18 cellular contexts compared by ENCODE assay signal in the genomic region with DNA sequence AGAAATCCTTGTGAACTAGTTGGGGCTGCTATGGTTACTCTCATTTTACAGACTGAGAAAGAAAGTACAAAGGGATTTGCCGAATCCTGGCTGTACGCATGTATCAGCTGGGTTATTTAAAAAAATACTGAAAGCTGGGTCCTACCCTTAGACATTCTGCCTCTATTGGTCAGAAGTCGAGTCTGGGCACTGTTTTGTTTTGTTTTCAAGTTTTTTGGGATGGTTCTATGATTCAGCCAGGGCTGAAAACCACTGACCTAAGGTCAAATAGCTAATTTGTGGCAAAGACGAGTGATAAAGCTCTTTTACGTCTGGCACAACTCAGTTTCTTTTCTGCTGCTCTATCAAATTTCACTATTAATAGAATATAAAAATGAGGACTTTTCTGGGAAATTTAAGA. TPM values are rescaled to one million over a fixed set of nuclear protein-coding genes. Genes with fewer than 3 reads are reported as not detected.
DNase-seq lines count a peak whose midpoint lies in the region; ATAC-seq lines count a peak whose summit lies in the region.
"Had no signal": no experiment of that assay in that cellular context is flagged by ENCODE, and none has a peak within 500 bp of the region (broad histone marks: within the 10 kb centered on the region; RNA-seq: fewer than 3 reads in every experiment).

No MANE protein-coding gene starts in this region.

- H3K27me3 Mint-ChIP-seq in activated T-helper 17 cell treated with anti-CD3 and anti-CD28 coated beads, Interleukin-2, amount 50 U/mL, for 72 hours, result peaks cover 4% of the 10 kb centered on the region

- peak overlapping the region; percentile 34 for H3K4me2 ChIP-seq in mesenchymal stem cell (ENCODE audit: low read length, poor library complexity, severe bottlenecking)
- H3K4me2 ChIP-seq: neural progenitor cell had no signal

- no peak overlapping the region for H3K14ac ChIP-seq in mesenchymal stem cell (ENCODE audit: low read length in 2 of 2)

- H3K9ac ChIP-seq in mesenchymal stem cell (ENCODE audit: low read length), result no peak overlapping the region
- H3K9ac ChIP-seq: neural progenitor cell had no signal

- H2BK12ac ChIP-seq in mesenchymal stem cell (ENCODE audit: low read length in 2 of 2), result no peak overlapping the region

- H3K27ac ChIP-seq in ACC112 (ENCODE audit: low read depth, low read length) (no peak overlapping the region), mesenchymal stem cell (ENCODE audit: low read length, poor library complexity, severe bottlenecking) (no peak overlapping the region)
- H3K27ac ChIP-seq: epithelial cell of prostate, neural progenitor cell had no signal

- H2AK5ac ChIP-seq in mesenchymal stem cell (ENCODE audit: low read length, severe bottlenecking), result no peak overlapping the region

- H3K27ac Mint-ChIP-seq in activated T-helper 17 cell treated with anti-CD3 and anti-CD28 coated beads, Interleukin-2, amount 50 U/mL, for 72 hours, result no peak overlapping the region
- H3K27ac Mint-ChIP-seq: activated T-helper 1 cell treated with anti-CD3 and anti-CD28 coated beads, Interleukin-12 subunit alpha, Interleukin-12 subunit beta, Interleukin-2, Interleukin-4 antibody, amounts not matched to agents 30 ng/mL and 10 ng/mL and 1 ng/mL, durations not matched to agents 14 hours and 24 hours and 36 hours; neural progenitor cell; WTC11 had no signal

- no peak overlapping the region for H4K91ac ChIP-seq in mesenchymal stem cell (ENCODE audit: low read length)

- H3K4ac ChIP-seq in mesenchymal stem cell (ENCODE audit: low read depth in 1 of 2, low read length in 2 of 2), result no peak overlapping the region

- peak overlapping the region; percentile 37 for H3K4me3 ChIP-seq in ACC112 (ENCODE audit: low read depth, low read length)
- H3K4me3 ChIP-seq in mesenchymal stem cell (ENCODE audit: insufficient read depth in 1 of 2, low read depth in 1 of 2, low read length in 2 of 2), result no peak overlapping the region
- H3K4me3 ChIP-seq: neural progenitor cell had no signal

- 63% methylated on average over 3 of the region's 5 CpGs for WGBS in mesenchymal stem cell

- H3K9me3 ChIP-seq in mesenchymal stem cell (ENCODE audit: control insufficient read depth, low read length), result no peaks in the 10 kb centered on the region

- no peak overlapping the region for H2BK5ac ChIP-seq in mesenchymal stem cell (ENCODE audit: low read depth, low read length, poor library complexity, severe bottlenecking)

- no peaks in the 10 kb centered on the region for H3K4me1 Mint-ChIP-seq in activated T-helper 17 cell treated with anti-CD3 and anti-CD28 coated beads, Interleukin-2, amount 50 U/mL, for 72 hours

- no peaks in the 10 kb centered on the region for H3K27me3 ChIP-seq in ACC112 (ENCODE audit: insufficient read depth, low read length)
- no peaks in the 10 kb centered on the region for H3K27me3 ChIP-seq in mesenchymal stem cell (ENCODE audit: control insufficient read depth in 1 of 2, insufficient read depth in 1 of 2, low read length in 2 of 2)

- peaks cover 19% of the 10 kb centered on the region for H3K4me1 ChIP-seq in ACC112 (ENCODE audit: control insufficient read depth, insufficient read depth, low read length, unreplicated experiment)
- H3K4me1 ChIP-seq in mesenchymal stem cell (ENCODE audit: control insufficient read depth, insufficient read depth, low read depth, low read length), result peaks cover 2% of the 10 kb centered on the region

- H2AFZ ChIP-seq in ACC112 (ENCODE audit: low read length, unreplicated experiment), result peak overlapping the region; percentile 49
- no peak overlapping the region for H2AFZ ChIP-seq in mesenchymal stem cell (ENCODE audit: low read depth, low read length)

- H3K36me3 ChIP-seq in ACC112 (ENCODE audit: insufficient read depth, low read length), result no peaks in the 10 kb centered on the region
- H3K36me3 ChIP-seq in mesenchymal stem cell (ENCODE audit: control insufficient read depth in 1 of 2, insufficient read depth in 2 of 2, low read depth in 1 of 2, low read length in 2 of 2), result no peaks in the 10 kb centered on the region
- H3K36me3 ChIP-seq: neural progenitor cell had no signal

- no peak overlapping the region for H4K8ac ChIP-seq in mesenchymal stem cell (ENCODE audit: low read length)

- H3K9me3 Mint-ChIP-seq in activated T-helper 17 cell treated with anti-CD3 and anti-CD28 coated beads, Interleukin-2, amount 50 U/mL, for 72 hours, result no peaks in the 10 kb centered on the region
- H3K9me3 Mint-ChIP-seq: activated T-helper 1 cell treated with anti-CD3 and anti-CD28 coated beads, Interleukin-12 subunit alpha, Interleukin-12 subunit beta, Interleukin-2, Interleukin-4 antibody, amounts not matched to agents 30 ng/mL and 10 ng/mL and 1 ng/mL, durations not matched to agents 14 hours and 24 hours and 36 hours; neural progenitor cell; WTC11 had no signal

- H3K4me3 Mint-ChIP-seq in activated T-helper 17 cell treated with anti-CD3 and anti-CD28 coated beads, Interleukin-2, amount 50 U/mL, for 72 hours, result no peak overlapping the region
- H3K4me3 Mint-ChIP-seq: activated T-helper 1 cell treated with anti-CD3 and anti-CD28 coated beads, Interleukin-12 subunit alpha, Interleukin-12 subunit beta, Interleukin-2, Interleukin-4 antibody, amounts not matched to agents 30 ng/mL and 10 ng/mL and 1 ng/mL, durations not matched to agents 14 hours and 24 hours and 36 hours; neural progenitor cell; WTC11 had no signal

- peak; percentile 31 for DNase-seq in HCEC 1CT
- DNase-seq in astrocyte of the hippocampus (ENCODE audit: low read depth, low spot score), result peak; percentile 54
- DNase-seq in mesenchymal stem cell, result peak; percentile 10
- DNase-seq in anterior cingulate cortex (lab: John Stamatoyannopoulos, UW), result no peak
- DNase-seq: activated CD8-positive, alpha-beta memory T cell treated with anti-CD3 and anti-CD28 coated beads for 24 hours; amniotic stem cell; cortex of kidney; NCI-H2029; SIG-M5; T-helper 2 cell had no signal

- no peak overlapping the region for H3K18ac ChIP-seq in mesenchymal stem cell (ENCODE audit: low read depth in 1 of 2, low read length in 2 of 2)

- no peak for ATAC-seq in activated T-helper 17 cell treated with anti-CD3 and anti-CD28 coated beads, Interleukin-2, amount 50 U/mL, for 72 hours (replicated peaks)
- ATAC-seq in GM18520 (IDR thresholded peaks at IDR 0.05; ENCODE audit: unreplicated experiment) (no peak), GM21529 (IDR thresholded peaks at IDR 0.05; ENCODE audit: unreplicated experiment) (no peak)
- ATAC-seq: WTC11 had no signal

- no peaks in the 10 kb centered on the region for H3K79me2 ChIP-seq in ACC112 (ENCODE audit: control insufficient read depth, insufficient read depth, low read length, unreplicated experiment)

- H3K36me3 Mint-ChIP-seq in activated T-helper 17 cell treated with anti-CD3 and anti-CD28 coated beads, Interleukin-2, amount 50 U/mL, for 72 hours (ENCODE audit: low read depth), result no peaks in the 10 kb centered on the region
- H3K36me3 Mint-ChIP-seq: neural progenitor cell, WTC11 had no signal

- no peak overlapping the region for H3K23ac ChIP-seq in mesenchymal stem cell (ENCODE audit: low read length in 2 of 2)

- no peak overlapping the region for H2BK15ac ChIP-seq in mesenchymal stem cell (ENCODE audit: low read depth, poor library complexity, severe bottlenecking)

- no peak overlapping the region for H2BK120ac ChIP-seq in mesenchymal stem cell (ENCODE audit: low read depth, low read length)

- no peaks in the 10 kb centered on the region for H3K79me1 ChIP-seq in mesenchymal stem cell (replicated peaks; ENCODE audit: low read length, poor library complexity, severe bottlenecking)

RNA-seq across cellular contexts. Expression of a gene that starts 6.0 kb away (rescaled TPM):
- 0.93 TPM for polyA plus RNA-seq in mesenchymal stem cell (2013, experiment 1 of 2)
- polyA plus RNA-seq in mesenchymal stem cell (2013, experiment 2 of 2), result 1.2 TPM
- under 1 TPM in 1 of 2 donors, not detected in 1; 0.45 TPM for total RNA-seq in activated T-helper 17 cell treated with anti-CD3 and anti-CD28 coated beads, Interleukin-2, amount 50 U/mL, for 72 hours

Comparison
In these comparisons a context has a peak if more than half of its experiments do, and no peak if none do; other contexts are left out.
1. DNase-seq: peak in HCEC 1CT (single experiment), astrocyte of the hippocampus (single experiment) and mesenchymal stem cell (single experiment); none in anterior cingulate cortex (0 of 58).